Comparison of ENCODE assay signal across 27 cellular contexts in genomic region chr2:42748846-42749245, GRCh38. TPM values are rescaled to one million over a fixed set of nuclear protein-coding genes. Genes with fewer than 3 reads are reported as not detected.
"Had no signal": no experiment of that assay in that cellular context is flagged by ENCODE, and none has a peak within 500 bp of the region (broad histone marks: within the 10 kb centered on the region; RNA-seq: fewer than 3 reads in every experiment).

No MANE protein-coding gene starts in this region.

- ATAC-seq: activated CD8-positive, alpha-beta T cell treated with anti-CD3 and anti-CD28 coated beads for 36 hours; Panc1 had no signal

- H3K27me3 Mint-ChIP-seq: activated CD4-positive, alpha-beta T cell treated with anti-CD3 and anti-CD28 coated beads, Interleukin-2, amount 10 ng/mL, durations not matched to agents 24 days and 14 days; activated CD8-positive, alpha-beta T cell treated with anti-CD3 and anti-CD28 coated beads for 36 hours; activated naive CD8-positive, alpha-beta T cell treated with anti-CD3 and anti-CD28 coated beads, Interleukin-2, amount 10 ng/mL, durations not matched to agents 7 days and 5 days; central memory CD8-positive, alpha-beta T cell had no signal

- H3K4me3 ChIP-seq: ascending aorta, cardiac muscle cell, colonic mucosa, SJSA1 had no signal

- H3K9me3 Mint-ChIP-seq: activated CD4-positive, alpha-beta T cell treated with anti-CD3 and anti-CD28 coated beads, Interleukin-2, amount 10 ng/mL, durations not matched to agents 24 days and 14 days; activated CD8-positive, alpha-beta T cell treated with anti-CD3 and anti-CD28 coated beads for 36 hours; activated naive CD8-positive, alpha-beta T cell treated with anti-CD3 and anti-CD28 coated beads, Interleukin-2, amount 10 ng/mL, durations not matched to agents 7 days and 5 days; central memory CD8-positive, alpha-beta T cell had no signal

- H3K27ac Mint-ChIP-seq: activated CD4-positive, alpha-beta T cell treated with anti-CD3 and anti-CD28 coated beads, Interleukin-2, amount 10 ng/mL, durations not matched to agents 24 days and 14 days; activated CD8-positive, alpha-beta T cell treated with anti-CD3 and anti-CD28 coated beads for 36 hours; activated naive CD8-positive, alpha-beta T cell treated with anti-CD3 and anti-CD28 coated beads, Interleukin-2, amount 10 ng/mL, durations not matched to agents 7 days and 5 days had no signal

- H3K4me1 Mint-ChIP-seq: central memory CD8-positive, alpha-beta T cell had no signal

- H3K27ac ChIP-seq: ascending aorta, cardiac muscle cell, colonic mucosa, SJSA1, WERI-Rb-1 had no signal

- H3K4me3 Mint-ChIP-seq: activated CD4-positive, alpha-beta T cell treated with anti-CD3 and anti-CD28 coated beads, Interleukin-2, amount 10 ng/mL, durations not matched to agents 24 days and 14 days; activated CD8-positive, alpha-beta T cell treated with anti-CD3 and anti-CD28 coated beads for 36 hours; activated naive CD8-positive, alpha-beta T cell treated with anti-CD3 and anti-CD28 coated beads, Interleukin-2, amount 10 ng/mL, durations not matched to agents 7 days and 5 days; central memory CD8-positive, alpha-beta T cell had no signal

- H3K4me1 ChIP-seq: colonic mucosa, SJSA1 had no signal

- DNase-seq: activated CD4-positive, alpha-beta T cell treated with anti-CD3 and anti-CD28 coated beads, Interleukin-2, amount 10 ng/mL, durations not matched to agents 24 days and 14 days; activated CD4-positive, alpha-beta T cell treated with anti-CD3 and anti-CD28 coated beads, Interleukin-2, amount 50 U/mL, for 4 hours; activated CD8-positive, alpha-beta T cell treated with anti-CD3 and anti-CD28 coated beads for 36 hours; activated effector memory CD4-positive, alpha-beta T cell treated with Interleukin-2 at 50 U/mL for 16 hours; activated naive CD4-positive, alpha-beta T cell; activated naive CD4-positive, alpha-beta T cell treated with anti-CD3 and anti-CD28 coated beads, Interleukin-2, amount 50 U/mL, for 16 hours; activated naive CD8-positive, alpha-beta T cell treated with anti-CD3 and anti-CD28 coated beads, Interleukin-2, amount 10 ng/mL, durations not matched to agents 7 days and 5 days; activated T-cell treated with anti-CD3 and anti-CD28 coated beads, Interleukin-2, amount 50 U/mL, for 48 hours; amygdala; colonic mucosa; NCI-H1105; NCI-H1436; NCI-H1694 treated with DMSO at 0.1 percent for 48 hours; NCI-H2029; NCI-H345; NCI-H524 treated with DMSO at 0.1 percent for 48 hours; RPMI8226; SHP77 treated with DMSO at 0.1 percent for 48 hours; T1000; WERI-Rb-1 had no signal

- H3K9me3 ChIP-seq: ascending aorta, colonic mucosa, SJSA1 had no signal

- H3K36me3 ChIP-seq: cardiac muscle cell, colonic mucosa, SJSA1, WERI-Rb-1 had no signal

- H3K27me3 ChIP-seq: ascending aorta, cardiac muscle cell, colonic mucosa, SJSA1 had no signal

RNA-seq across cellular contexts. Expression of gene OXER1, which starts 15.1 kb away (rescaled TPM):
- total RNA-seq: activated naive CD8-positive, alpha-beta T cell treated with anti-CD3 and anti-CD28 coated beads, Interleukin-2, amount 10 ng/mL, durations not matched to agents 7 days and 5 days; M059J; NCI-H460; SJSA1 had no signal

RNA-seq across cellular contexts. Expression of gene HAAO, which starts 43.5 kb away (rescaled TPM):
- total RNA-seq: M059J, NCI-H460, SJSA1 had no signal
